In genomic region chr4:42489095-42489494, GRCh38 we compare ENCODE assay signal across 13 cellular contexts.
A peak's percentile ranks its signal among the peaks of the same experiment; 100 is the strongest.
DNase-seq lines count a peak whose midpoint lies in the region; ATAC-seq, FAIRE-seq and TF ChIP-seq lines count a peak whose summit lies in the region.
"Had no signal": no experiment of that assay in that cellular context is flagged by ENCODE, and none has a peak within 500 bp of the region (broad histone marks: within the 10 kb centered on the region; RNA-seq: fewer than 3 reads in every experiment).

No MANE protein-coding gene starts in this region.

- TF ChIP-seq EP300 in H1 (IDR thresholded peaks at IDR 0.05; ENCODE audit: borderline replicate concordance in 1 of 2, low read depth in 2 of 2, low read length in 2 of 2) = no peak

- no peaks in the 10 kb centered on the region for H3K23me2 ChIP-seq in H1 (ENCODE audit: low read depth, low read length)

- no peak overlapping the region for H3K4ac ChIP-seq in H1 (replicated peaks; ENCODE audit: insufficient read length, low read depth, low read length)

- H4K5ac ChIP-seq in H1 (ENCODE audit: insufficient read length, low read depth, low read length) = no peak overlapping the region

- no peaks in the 10 kb centered on the region for H4K20me1 ChIP-seq in H1 (replicated peaks in 1 of 2; ENCODE audit: control insufficient read depth in 1 of 2, insufficient read depth in 2 of 2, low read length in 2 of 2)

- H3K36me3 ChIP-seq in H1 (ENCODE audit: control insufficient read depth in 2 of 4, insufficient read depth in 4 of 4, low read length in 3 of 4) (no peaks in the 10 kb centered on the region), WERI-Rb-1 (no peaks in the 10 kb centered on the region)
- no peaks in the 10 kb centered on the region for H3K36me3 ChIP-seq in CD8-positive, alpha-beta memory T cell (ENCODE audit: insufficient read depth, low read length)

- no peak overlapping the region for H3K23ac ChIP-seq in H1 (ENCODE audit: insufficient read length)

- 0 out of 4 replicates have a peak overlapping the region, but pooled peaks of 1 of the 2 experiments have one; percentile 20 for H3K4me2 ChIP-seq in H1 (ENCODE audit: insufficient read depth in 1 of 2, low read depth in 2 of 2, low read length in 2 of 2)
- H3K4me2 ChIP-seq: SK-N-SH had no signal

- H2AK5ac ChIP-seq in H1 (ENCODE audit: low read depth, low read length) = no peak overlapping the region

- H2BK12ac ChIP-seq in H1 (ENCODE audit: low read depth, low read length) = no peak overlapping the region

- peaks cover 1 to 24% (median 13%) of the 10 kb centered on the region in 4 experiments; a peak in 6 of 7 replicates for H3K4me1 ChIP-seq in H1 (replicated peaks in 1 of 4; ENCODE audit: control insufficient read depth in 3 of 4, insufficient read depth in 4 of 4, low read length in 3 of 4)
- H3K4me1 ChIP-seq in CD8-positive, alpha-beta memory T cell (ENCODE audit: insufficient read depth, low read length) = no peaks in the 10 kb centered on the region

- peaks cover 0 to 59% (median 8%) of the 10 kb centered on the region in 3 donors for H3K36me3 Mint-ChIP-seq in CD8-positive, alpha-beta memory T cell

- 62% methylated on average over 6 of the region's 6 CpGs; no CpG with 5 or more reads in 1 of the 2 experiments for WGBS in H1 (ENCODE audit: extremely low coverage in 1 of 2, insufficient coverage in 1 of 2, insufficient read length in 1 of 2, insufficient replicate concordance in 2 of 2, low coverage in 1 of 2, low lambda C conversion rate in 2 of 2, missing lambda C conversion rate in 1 of 2), 2 experiments

- no peak overlapping the region for H3K14ac ChIP-seq in H1 (ENCODE audit: insufficient read length)

- H3K27me3 Mint-ChIP-seq in CD8-positive, alpha-beta memory T cell = no peaks in the 10 kb centered on the region

- TF ChIP-seq CTCF in H1 (IDR thresholded peaks at IDR 0.05; ENCODE audit: control extremely low read depth in 1 of 3, insufficient read depth in 1 of 3, low read depth in 1 of 3, low read length in 3 of 3) = no peak
- TF ChIP-seq CTCF in WERI-Rb-1 (IDR thresholded peaks at IDR 0.05; ENCODE audit: low read depth, low read length) = no peak

- H2BK15ac ChIP-seq in H1 (ENCODE audit: low read length) = no peak overlapping the region

- H3K27me3 ChIP-seq in H1 (replicated peaks in 1 of 4; ENCODE audit: control insufficient read depth in 3 of 4, extremely low read depth in 1 of 4, insufficient read depth in 3 of 4, low read length in 3 of 4) = no peaks in the 10 kb centered on the region
- no peaks in the 10 kb centered on the region for H3K27me3 ChIP-seq in CD8-positive, alpha-beta memory T cell (ENCODE audit: insufficient read depth, low read length, poor library complexity, severe bottlenecking)
- H3K27me3 ChIP-seq in WERI-Rb-1 (ENCODE audit: insufficient read depth, low read depth, severe bottlenecking) = no peaks in the 10 kb centered on the region

- no peak overlapping the region for H3K4me3 Mint-ChIP-seq in CD8-positive, alpha-beta memory T cell
- H3K4me3 Mint-ChIP-seq: stimulated activated effector memory CD8-positive, alpha-beta T cell treated with anti-CD3 and anti-CD28 coated beads, Interleukin-12 subunit alpha, Interleukin-12 subunit beta, amount 100 ng/mL, for 72 hours had no signal

- H3K79me2 ChIP-seq in H1 (ENCODE audit: control insufficient read depth in 1 of 2, insufficient read depth in 2 of 2, low read length in 2 of 2) = no peaks in the 10 kb centered on the region

- H2AFZ ChIP-seq in H1 (ENCODE audit: low read length) = no peak overlapping the region

- H3K9me3 Mint-ChIP-seq in CD8-positive, alpha-beta memory T cell = no peaks in the 10 kb centered on the region
- H3K9me3 Mint-ChIP-seq: stimulated activated effector memory CD8-positive, alpha-beta T cell treated with anti-CD3 and anti-CD28 coated beads, Interleukin-12 subunit alpha, Interleukin-12 subunit beta, amount 100 ng/mL, for 72 hours had no signal

- H3K9me3 ChIP-seq in H1 (ENCODE audit: insufficient read depth in 2 of 2, low read depth in 1 of 2, low read length in 1 of 2) = no peaks in the 10 kb centered on the region
- no peaks in the 10 kb centered on the region for H3K9me3 ChIP-seq in CD8-positive, alpha-beta memory T cell (ENCODE audit: low read length)
- no peaks in the 10 kb centered on the region for H3K9me3 ChIP-seq in WERI-Rb-1 (ENCODE audit: severe bottlenecking)
- H3K9me3 ChIP-seq: SK-N-SH had no signal

- no peak overlapping the region for H3K56ac ChIP-seq in H1 (replicated peaks; ENCODE audit: insufficient read length, low read depth, low read length)

- H3K18ac ChIP-seq in H1 (ENCODE audit: extremely low read depth, low read length) = no peak overlapping the region

- H2BK120ac ChIP-seq in H1 (replicated peaks; ENCODE audit: low read depth, low read length) = peak overlapping the region; percentile 50

- peak overlapping the region; percentile 39 for H4K91ac ChIP-seq in H1 (replicated peaks; ENCODE audit: insufficient read length, low read length)

- no peak for TF ChIP-seq POLR2A in H1 (IDR thresholded peaks at IDR 0.05; ENCODE audit: control extremely low read depth in 1 of 2, low read depth in 2 of 2, low read length in 2 of 2)

- no peak overlapping the region for H4K8ac ChIP-seq in H1 (ENCODE audit: extremely low read depth, insufficient read depth, low read length)

- H3K79me1 ChIP-seq in H1 (ENCODE audit: low read depth, low read length) = no peaks in the 10 kb centered on the region

- DNase-seq in H1 (ENCODE audit: low read depth in 1 of 2, low spot score in 2 of 2) (no peak), NCI-H2171 (lab: John Stamatoyannopoulos, UW) (no peak), SKM-1 treated with dmso at 0.1 percent for 144 hours (lab: John Stamatoyannopoulos, UW; ENCODE audit: unreplicated experiment) (no peak), WERI-Rb-1 (no peak)
- no peak for DNase-seq in CD8-positive, alpha-beta memory T cell
- DNase-seq: activated CD4-positive, alpha-beta T cell treated with anti-CD3 and anti-CD28 coated beads, Interleukin-2, amount 50 U/mL, for 48 hours; amygdala; SK-N-SH had no signal

- H3K27ac Mint-ChIP-seq in CD8-positive, alpha-beta memory T cell = peak overlapping the region in 1 of 8 donors; percentile 35

- no peak for TF ChIP-seq RAD21 in H1 (IDR thresholded peaks at IDR 0.05 in 1 of 2, conservative IDR thresholded peaks at IDR 0.05 in 1 of 2; ENCODE audit: low read depth in 2 of 2, low read length in 2 of 2)

- peak; percentile 54 for ATAC-seq in GM18858 (IDR thresholded peaks at IDR 0.05; ENCODE audit: unreplicated experiment)
- ATAC-seq in GM21515 (IDR thresholded peaks at IDR 0.05; ENCODE audit: unreplicated experiment) = peak; percentile 78
- peak; percentile 79 for ATAC-seq in HG03064 (IDR thresholded peaks at IDR 0.05; ENCODE audit: low read depth, unreplicated experiment)
- ATAC-seq: stimulated activated effector memory CD8-positive, alpha-beta T cell treated with anti-CD3 and anti-CD28 coated beads, Interleukin-12 subunit alpha, Interleukin-12 subunit beta, amount 100 ng/mL, for 72 hours had no signal

- FAIRE-seq in H1 (lab: Jason Lieb, UNC) = no peak
- FAIRE-seq: endometrium had no signal

- H3K4me1 Mint-ChIP-seq in CD8-positive, alpha-beta memory T cell = peaks cover 11 to 48% (median 18%) of the 10 kb centered on the region in 3 donors

- H3K9ac ChIP-seq in H1 (replicated peaks in 1 of 4; ENCODE audit: extremely low read depth in 1 of 4, low read depth in 3 of 4, low read length in 3 of 4) = no peak overlapping the region
- H3K9ac ChIP-seq: SK-N-SH had no signal

- peak overlapping the region; percentile 6; the same call in 1 of the 2 replicates for H2BK5ac ChIP-seq in H1 (ENCODE audit: low read depth, low read length)

- no peak overlapping the region for H3K27ac ChIP-seq in H1 (ENCODE audit: low read depth, low read length)
- H3K27ac ChIP-seq in CD8-positive, alpha-beta memory T cell (ENCODE audit: low read depth, low read length) = no peak overlapping the region
- no peak overlapping the region for H3K27ac ChIP-seq in WERI-Rb-1

- CTCF ChIA-PET in H1 (lab: Charles Lee; ENCODE audit: partially characterized antibody) = interaction anchor here (0.8 to 1.6 kb wide), 5 partner anchors 9 to 117 kb away, joined by 3 to 4 read pairs (median 4); no protein-coding TSS in a partner anchor
- CTCF ChIA-PET in CD8-positive, alpha-beta memory T cell (lab: Charles Lee) = no interaction called here

- POLR2A ChIA-PET in H1 (lab: Charles Lee; ENCODE audit: partially characterized antibody) = interaction anchor here (1.6 kb wide), 1 partner anchor 9 kb away, joined by 4 read pairs; no protein-coding TSS in a partner anchor
- POLR2A ChIA-PET in CD8-positive, alpha-beta memory T cell (lab: Charles Lee) = no interaction called here

- H3K4me3 ChIP-seq in H1 (ENCODE audit: extremely low read depth in 1 of 4, insufficient read depth in 2 of 4, low read depth in 3 of 4, low read length in 4 of 4) = no peak overlapping the region; a peak in 1 of 8 replicates
- H3K4me3 ChIP-seq in CD8-positive, alpha-beta memory T cell (ENCODE audit: low read length) = no peak overlapping the region
- no peak overlapping the region for H3K4me3 ChIP-seq in WERI-Rb-1 (ENCODE audit: low read depth, low read length)

- no peak overlapping the region for H2BK20ac ChIP-seq in H1 (ENCODE audit: low read length)

TF ChIP-seq in H1, 55 proteins besides CTCF, POLR2A, EP300 and RAD21:
- TF ChIP-seq SAP30 (IDR thresholded peaks at IDR 0.05; ENCODE audit: insufficient read depth, insufficient replicate concordance, low read length) (no peak), MAFK (IDR thresholded peaks at IDR 0.05; ENCODE audit: low read depth, low read length) (no peak), SIN3A (conservative IDR thresholded peaks at IDR 0.05 in 1 of 2, IDR thresholded peaks at IDR 0.05 in 1 of 2; ENCODE audit: low read depth in 1 of 2, low read length in 2 of 2) (no peak), RBBP5 (IDR thresholded peaks at IDR 0.05; ENCODE audit: borderline replicate concordance, low read depth, low read length) (no peak), TCF12 (IDR thresholded peaks at IDR 0.05; ENCODE audit: low read depth, low read length) (no peak), NANOG (IDR thresholded peaks at IDR 0.05; ENCODE audit: insufficient read depth, low read depth, low read length, poor library complexity, severe bottlenecking) (no peak), MAX (IDR thresholded peaks at IDR 0.05) (no peak), RFX5 (IDR thresholded peaks at IDR 0.05; ENCODE audit: borderline replicate concordance, low read depth, low read length) (no peak), RXRA (IDR thresholded peaks at IDR 0.05; ENCODE audit: insufficient read depth, low read depth, low read length) (no peak)
